In genomic region chr4:38730830-38731646, GRCh38 we compare ENCODE assay signal across 8 cellular contexts. TPM values are rescaled to one million over a fixed set of nuclear protein-coding genes. Genes with fewer than 3 reads are reported as not detected.
A peak's percentile ranks its signal among the peaks of the same experiment; 100 is the strongest.
DNase-seq lines count a peak whose midpoint lies in the region; ATAC-seq and TF ChIP-seq lines count a peak whose summit lies in the region.

No MANE protein-coding gene starts in this region.

- no peak overlapping the region for H4K8ac ChIP-seq in IMR-90 (ENCODE audit: low read depth in 2 of 2, low read length in 2 of 2)

- in situ Hi-C loops in IMR-90 (cut with MboI; ENCODE audit: low sequenced_read_pairs): loop anchor here (5.0 kb wide), 2 partner anchors 549 to 669 kb away; no protein-coding TSS in a partner anchor

- H3K27me3 ChIP-seq in IMR-90 (ENCODE audit: control insufficient read depth, insufficient read depth, low read length): peaks cover 7% of the 10 kb centered on the region
- no peaks in the 10 kb centered on the region for H3K27me3 ChIP-seq in SJCRH30
- H3K27me3 ChIP-seq in upper lobe of right lung: no peaks in the 10 kb centered on the region

- no peak overlapping the region for H2BK15ac ChIP-seq in IMR-90 (ENCODE audit: low read depth, low read length)

- H3K9me1 ChIP-seq in IMR-90 (ENCODE audit: insufficient read depth, low read length): 0 out of 2 replicates have a peak, but pooled peaks cover 3% of the 10 kb centered on the region

- CTCF ChIA-PET in IMR-90 (lab: Yijun Ruan, JAX): interaction anchor here (0.7 to 1.2 kb wide), 4 partner anchors 12 to 551 kb away, joined by 3 to 4 read pairs (median 4); no protein-coding TSS in a partner anchor

- no peak overlapping the region for H4K5ac ChIP-seq in IMR-90 (ENCODE audit: low read depth, low read length)

- no peak; the same call in 1 of the 2 replicates for TF ChIP-seq POLR2A in IMR-90 (IDR thresholded peaks at IDR 0.05; ENCODE audit: low read depth, low read length)

- no peak overlapping the region for H3K27ac ChIP-seq in IMR-90 (ENCODE audit: insufficient read depth, low read length)
- H3K27ac ChIP-seq in SJCRH30: no peak overlapping the region
- H3K27ac ChIP-seq in upper lobe of right lung: no peak overlapping the region

- H3K79me1 ChIP-seq in IMR-90 (ENCODE audit: low read depth in 1 of 2, low read length in 2 of 2): no peaks in the 10 kb centered on the region

- dilution Hi-C loops in IMR-90 (cut with HindIII; ENCODE audit: low sequenced_read_pairs, unreplicated experiment): no loop called here

- POLR2A ChIA-PET in IMR-90 (lab: Charles Lee; ENCODE audit: unreplicated experiment): no interaction called here

- ATAC-seq in GM21619 (IDR thresholded peaks at IDR 0.05; ENCODE audit: unreplicated experiment): peak; percentile 81
- ATAC-seq in IMR-90 (ENCODE audit: low read depth): peak; percentile 97
- ATAC-seq in upper lobe of right lung: peak; percentile 85

- TF ChIP-seq CTCF in IMR-90 (conservative IDR thresholded peaks at IDR 0.05; ENCODE audit: low read depth, low read length): peak; percentile 87
- TF ChIP-seq CTCF in upper lobe of right lung (IDR thresholded peaks at IDR 0.05): peak; percentile 98

- no peak overlapping the region for H3K56ac ChIP-seq in IMR-90 (ENCODE audit: extremely low read depth, insufficient read depth, low read length)

- peak overlapping the region; percentile 24 for H2AFZ ChIP-seq in IMR-90 (replicated peaks; ENCODE audit: low read length, poor library complexity)

- TF ChIP-seq RAD21 in IMR-90 (IDR thresholded peaks at IDR 0.05; ENCODE audit: low read length): peak; percentile 91

- no peak overlapping the region for H3K4ac ChIP-seq in IMR-90 (ENCODE audit: low read depth, low read length)

- H2AK5ac ChIP-seq in IMR-90 (ENCODE audit: low read depth, low read length): peak overlapping the region; percentile 5; the same call in 1 of the 2 replicates

- H3K18ac ChIP-seq in IMR-90 (ENCODE audit: low read depth, low read length): no peak overlapping the region

- H3K4me2 ChIP-seq in IMR-90 (ENCODE audit: low read depth, low read length): no peak overlapping the region

- H3K23ac ChIP-seq in IMR-90 (ENCODE audit: low read depth, low read length): no peak overlapping the region

- H2BK5ac ChIP-seq in IMR-90 (ENCODE audit: low read depth, low read length, poor library complexity, severe bottlenecking): no peak overlapping the region

- WGBS in IMR-90 (ENCODE audit: extremely low coverage in 2 of 2, insufficient read length in 1 of 2), 2 experiments: 71% methylated on average over 6 of the region's 23 CpGs; no CpG with 5 or more reads in 1 of the 2 experiments

- H3K9ac ChIP-seq in IMR-90 (ENCODE audit: low read depth, low read length): no peak overlapping the region

- peak; percentile 90 for DNase-seq in EL
- DNase-seq in IMR-90: peak; percentile 94
- peak; percentile 80 to 92 for DNase-seq in SJCRH30
- peak; percentile 66 for DNase-seq in activated gamma-delta T cell treated with anti-CD3 and anti-CD28 coated beads, Interleukin-2, amount 50 U/mL, for 16 hours (ENCODE audit: low read depth)
- DNase-seq in glomerular visceral epithelial cell (ENCODE audit: extremely low spot score): peak; percentile 82
- peak; percentile 80 for DNase-seq in pons (ENCODE audit: low spot score)
- peak; percentile 88 for DNase-seq in upper lobe of right lung

- intact Hi-C loops in IMR-90 (cut with micrococcal nuclease) (loop anchor here (1.0 to 10.0 kb wide), 6 partner anchors 56 to 926 kb away; no protein-coding TSS in a partner anchor), upper lobe of right lung (cut with DNase I) (loop anchor here (5.0 kb wide), 1 partner anchor 559 kb away; no protein-coding TSS in a partner anchor)

- no peak overlapping the region for H2BK20ac ChIP-seq in IMR-90 (ENCODE audit: low read depth, low read length)

- H3K9me3 ChIP-seq in IMR-90 (ENCODE audit: control insufficient read depth, insufficient read depth, low read length) (no peaks in the 10 kb centered on the region), SJCRH30 (replicated peaks) (no peaks in the 10 kb centered on the region), upper lobe of right lung (no peaks in the 10 kb centered on the region)

- no peak overlapping the region for H3K14ac ChIP-seq in IMR-90 (replicated peaks; ENCODE audit: low read depth, low read length)

- H3K4me3 ChIP-seq in IMR-90 (ENCODE audit: insufficient read depth, low read depth, low read length): no peak overlapping the region
- H3K4me3 ChIP-seq in SJCRH30: no peak overlapping the region
- no peak overlapping the region for H3K4me3 ChIP-seq in upper lobe of right lung

- no peak overlapping the region for H2BK120ac ChIP-seq in IMR-90 (ENCODE audit: low read depth, low read length)

- H4K20me1 ChIP-seq in IMR-90 (ENCODE audit: insufficient read depth, low read length): 0 out of 2 replicates have a peak, but pooled peaks cover 6% of the 10 kb centered on the region

- H2AK9ac ChIP-seq in IMR-90 (replicated peaks; ENCODE audit: low read depth, low read length, poor library complexity): peak overlapping the region; percentile 4

- no TSS peak for BruUV-seq in IMR-90 (replicated peaks; lab: Mats Ljungman, UMichigan)

- no peak overlapping the region for H4K91ac ChIP-seq in IMR-90 (ENCODE audit: insufficient read depth, low read depth, low read length)

- H3K4me1 ChIP-seq in IMR-90 (ENCODE audit: control insufficient read depth, insufficient read depth, low read length) (peaks cover 3% of the 10 kb centered on the region; the same call in 1 of the 2 replicates), SJCRH30 (no peaks in the 10 kb centered on the region), upper lobe of right lung (no peaks in the 10 kb centered on the region)

- H3K36me3 ChIP-seq in IMR-90 (ENCODE audit: control insufficient read depth, insufficient read depth, low read length) (no peaks in the 10 kb centered on the region), SJCRH30 (no peaks in the 10 kb centered on the region), upper lobe of right lung (no peaks in the 10 kb centered on the region)

TF ChIP-seq in IMR-90, 13 proteins besides CTCF, POLR2A, EP300 and RAD21:
- TF ChIP-seq RCOR1 (IDR thresholded peaks at IDR 0.05; ENCODE audit: insufficient replicate concordance, low read length) (no peak), SMC3 (IDR thresholded peaks at IDR 0.05; ENCODE audit: low read depth, low read length) (peak; percentile 92)

RNA-seq across cellular contexts. Expression of gene TLR10, which starts 51.8 kb away (rescaled TPM):
- total RNA-seq in IMR-90 (2012; rRNA removed) (not detected in 2 replicates), upper lobe of right lung (0.78 TPM)
- polyA plus RNA-seq in IMR-90 (2012; rRNA removed): not detected in 2 replicates
- polyA plus RNA-seq in IMR-90 (2012; cell fraction: cytosol; rRNA removed): not detected in 2 replicates
- polyA plus RNA-seq in IMR-90 (2012; cell fraction: nucleus; rRNA removed; ENCODE audit: low replicate concordance): not detected in 2 replicates
- total RNA-seq in SJCRH30 (2014; rRNA removed; shearing (Covaris generic)): not detected in 2 replicates
